30 cellular contexts compared by ENCODE assay signal in the genomic region with DNA sequence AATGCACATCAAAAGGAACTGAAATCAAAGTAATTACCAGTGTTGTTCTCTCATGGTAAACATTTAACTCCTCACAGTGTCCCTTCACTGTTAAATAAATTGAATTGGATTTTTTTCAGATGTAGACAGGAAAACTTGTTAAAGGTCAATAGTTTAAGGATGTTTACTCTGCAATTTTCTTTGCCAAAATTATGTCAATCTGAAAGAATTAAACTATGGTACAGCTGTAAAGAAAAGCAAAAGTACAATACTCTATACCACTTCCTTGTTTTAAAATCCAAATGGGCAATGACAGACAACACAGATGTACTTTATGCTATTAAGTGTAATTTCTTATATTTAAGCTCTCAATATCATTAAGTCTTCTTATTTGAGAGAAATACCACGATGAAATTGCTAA.
"Had no signal": no experiment of that assay in that cellular context is flagged by ENCODE, and none has a peak within 500 bp of the region (broad histone marks: within the 10 kb centered on the region; RNA-seq: fewer than 3 reads in every experiment).

No MANE protein-coding gene starts in this region.

- H3K27me3 ChIP-seq: ascending aorta, breast epithelium, cardiac muscle cell, esophagus squamous epithelium, gastroesophageal sphincter had no signal

- H3K36me3 ChIP-seq: breast epithelium, cardiac muscle cell, esophagus squamous epithelium, WERI-Rb-1 had no signal

- H3K9me3 ChIP-seq: ascending aorta, breast epithelium, esophagus squamous epithelium, gastroesophageal sphincter had no signal

- H3K4me3 ChIP-seq: ascending aorta, breast epithelium, cardiac muscle cell, coronary artery, esophagus squamous epithelium, gastroesophageal sphincter had no signal

- H3K27ac ChIP-seq: ascending aorta, breast epithelium, cardiac muscle cell, coronary artery, epithelial cell of prostate, esophagus squamous epithelium, gastroesophageal sphincter, WERI-Rb-1 had no signal

- H3K4me1 ChIP-seq: ascending aorta, breast epithelium, gastroesophageal sphincter had no signal

- DNase-seq: activated B cell treated with CpG ODN at 0.5 μM for 24 hours; activated CD4-positive, alpha-beta T cell treated with anti-CD3 and anti-CD28 coated beads for 48 hours; activated CD4-positive, alpha-beta T cell treated with anti-CD3 and anti-CD28 coated beads, Interleukin-2, amount 50 U/mL, for 1 hour; activated CD4-positive, alpha-beta T cell treated with anti-CD3 and anti-CD28 coated beads, Interleukin-2, amount 50 U/mL, for 48 hours; activated CD8-positive, alpha-beta memory T cell treated with anti-CD3 and anti-CD28 coated beads, Interleukin-2, amount 50 U/mL, for 48 hours; activated CD8-positive, alpha-beta T cell treated with anti-CD3 and anti-CD28 coated beads for 36 hours; activated gamma-delta T cell; activated naive CD4-positive, alpha-beta T cell; activated naive CD4-positive, alpha-beta T cell treated with anti-CD3 and anti-CD28 coated beads, Interleukin-2, amount 10 ng/mL, durations not matched to agents 7 days and 5 days; activated naive CD8-positive, alpha-beta T cell treated with anti-CD3 and anti-CD28 coated beads, Interleukin-2, amount 10 ng/mL, durations not matched to agents 7 days and 5 days; activated T-cell treated with anti-CD3 and anti-CD28 coated beads for 4 hours; activated T-cell treated with anti-CD3 and anti-CD28 coated beads, Interleukin-2, amount 50 U/mL, for 24 hours; activated T-cell treated with anti-CD3 and anti-CD28 coated beads, Interleukin-2, amount 50 U/mL, for 72 hours; central memory CD4-positive, alpha-beta T cell; cerebellar nuclear complex; effector CD4-positive, alpha-beta T cell; effector memory CD8-positive, alpha-beta T cell; esophagus squamous epithelium; foreskin melanocyte; head of caudate nucleus; T-helper 1 cell; T-helper 17 cell; T1000; WERI-Rb-1 had no signal
